ENCODE assay signal across 1 cellular context in the genomic region with DNA sequence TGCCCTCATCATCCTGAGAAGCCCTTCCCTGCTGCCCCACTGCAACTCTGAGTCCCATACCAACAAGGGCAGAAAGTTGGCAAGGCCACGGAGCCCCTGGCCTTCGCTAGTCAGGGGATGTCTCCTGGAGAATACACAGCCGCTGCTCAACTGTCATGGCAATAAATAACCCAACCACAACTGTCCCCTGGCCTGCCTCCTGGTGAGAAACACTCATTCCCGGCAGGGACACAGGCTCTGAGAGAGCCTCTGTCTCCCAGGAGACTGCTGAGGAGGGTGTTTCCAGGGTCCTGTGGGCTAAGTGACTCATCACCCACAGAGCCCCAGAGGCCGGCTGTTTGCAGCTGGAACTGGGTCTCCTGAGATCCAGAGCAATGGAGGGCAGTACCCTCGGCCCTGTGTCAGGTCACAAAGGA.
A peak's percentile ranks its signal among the peaks of the same experiment; 100 is the strongest.
TF ChIP-seq lines count a peak whose summit lies in the region.

No MANE protein-coding gene starts in this region.

TF ChIP-seq in K562, 482 proteins besides CTCF, POLR2A, EP300 and RAD21 (continued from another document and continues in another):
- TF ChIP-seq, protein P1, sequence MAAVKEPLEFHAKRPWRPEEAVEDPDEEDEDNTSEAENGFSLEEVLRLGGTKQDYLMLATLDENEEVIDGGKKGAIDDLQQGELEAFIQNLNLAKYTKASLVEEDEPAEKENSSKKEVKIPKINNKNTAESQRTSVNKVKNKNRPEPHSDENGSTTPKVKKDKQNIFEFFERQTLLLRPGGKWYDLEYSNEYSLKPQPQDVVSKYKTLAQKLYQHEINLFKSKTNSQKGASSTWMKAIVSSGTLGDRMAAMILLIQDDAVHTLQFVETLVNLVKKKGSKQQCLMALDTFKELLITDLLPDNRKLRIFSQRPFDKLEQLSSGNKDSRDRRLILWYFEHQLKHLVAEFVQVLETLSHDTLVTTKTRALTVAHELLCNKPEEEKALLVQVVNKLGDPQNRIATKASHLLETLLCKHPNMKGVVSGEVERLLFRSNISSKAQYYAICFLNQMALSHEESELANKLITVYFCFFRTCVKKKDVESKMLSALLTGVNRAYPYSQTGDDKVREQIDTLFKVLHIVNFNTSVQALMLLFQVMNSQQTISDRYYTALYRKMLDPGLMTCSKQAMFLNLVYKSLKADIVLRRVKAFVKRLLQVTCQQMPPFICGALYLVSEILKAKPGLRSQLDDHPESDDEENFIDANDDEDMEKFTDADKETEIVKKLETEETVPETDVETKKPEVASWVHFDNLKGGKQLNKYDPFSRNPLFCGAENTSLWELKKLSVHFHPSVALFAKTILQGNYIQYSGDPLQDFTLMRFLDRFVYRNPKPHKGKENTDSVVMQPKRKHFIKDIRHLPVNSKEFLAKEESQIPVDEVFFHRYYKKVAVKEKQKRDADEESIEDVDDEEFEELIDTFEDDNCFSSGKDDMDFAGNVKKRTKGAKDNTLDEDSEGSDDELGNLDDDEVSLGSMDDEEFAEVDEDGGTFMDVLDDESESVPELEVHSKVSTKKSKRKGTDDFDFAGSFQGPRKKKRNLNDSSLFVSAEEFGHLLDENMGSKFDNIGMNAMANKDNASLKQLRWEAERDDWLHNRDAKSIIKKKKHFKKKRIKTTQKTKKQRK (IDR thresholded peaks at IDR 0.05; ENCODE audit: borderline replicate concordance, low read depth, low read length): no peak
- TF ChIP-seq RNF2 (IDR thresholded peaks at IDR 0.05) (peak; percentile 33; the same call in 1 of the 2 replicates), ZNF184 (CRISPR knock-in tag; IDR thresholded peaks at IDR 0.05) (no peak), RUNX1 (IDR thresholded peaks at IDR 0.05; ENCODE audit: low read depth) (no peak), CBX1 (IDR thresholded peaks at IDR 0.05; ENCODE audit: low read depth) (no peak), TRIM28 (IDR thresholded peaks at IDR 0.05) (no peak), PCBP1 (IDR thresholded peaks at IDR 0.05; ENCODE audit: low read depth, low read length, poor library complexity, severe bottlenecking) (no peak), CBFB (CRISPR knock-in tag; IDR thresholded peaks at IDR 0.05) (peak; percentile 92), SMAD1 (IDR thresholded peaks at IDR 0.05; ENCODE audit: low read depth, low read length, partially characterized antibody) (no peak), MED1 (CRISPR knock-in tag; IDR thresholded peaks at IDR 0.05; ENCODE audit: borderline replicate concordance) (no peak), LEF1 (IDR thresholded peaks at IDR 0.05) (peak; percentile 56; the same call in 1 of the 2 replicates), ZNF12 (CRISPR knock-in tag; IDR thresholded peaks at IDR 0.05) (no peak), SMAD2 (IDR thresholded peaks at IDR 0.05; ENCODE audit: low read depth, low read length) (no peak), ZNF764 (CRISPR knock-in tag; IDR thresholded peaks at IDR 0.05; ENCODE audit: low read depth) (no peak), ZNF644 (tag; IDR thresholded peaks at IDR 0.05; ENCODE audit: low read depth) (no peak), CSDE1 (IDR thresholded peaks at IDR 0.05) (no peak), BRD9 (IDR thresholded peaks at IDR 0.05; ENCODE audit: low read depth, partially characterized antibody) (no peak), MEIS2 (IDR thresholded peaks at IDR 0.05; ENCODE audit: partially characterized antibody) (peak; percentile 98), PHF8 (IDR thresholded peaks at IDR 0.05; ENCODE audit: borderline replicate concordance, low read length) (no peak), RBFOX2 (IDR thresholded peaks at IDR 0.05; ENCODE audit: low read depth, low read length) (no peak), ZNF232 (CRISPR knock-in tag; IDR thresholded peaks at IDR 0.05) (no peak), SRSF1 (IDR thresholded peaks at IDR 0.05; ENCODE audit: low read depth, low read length) (no peak), RBM34 (IDR thresholded peaks at IDR 0.05; ENCODE audit: borderline replicate concordance, insufficient read depth, low read length) (no peak)
- TF ChIP-seq, protein P2, sequence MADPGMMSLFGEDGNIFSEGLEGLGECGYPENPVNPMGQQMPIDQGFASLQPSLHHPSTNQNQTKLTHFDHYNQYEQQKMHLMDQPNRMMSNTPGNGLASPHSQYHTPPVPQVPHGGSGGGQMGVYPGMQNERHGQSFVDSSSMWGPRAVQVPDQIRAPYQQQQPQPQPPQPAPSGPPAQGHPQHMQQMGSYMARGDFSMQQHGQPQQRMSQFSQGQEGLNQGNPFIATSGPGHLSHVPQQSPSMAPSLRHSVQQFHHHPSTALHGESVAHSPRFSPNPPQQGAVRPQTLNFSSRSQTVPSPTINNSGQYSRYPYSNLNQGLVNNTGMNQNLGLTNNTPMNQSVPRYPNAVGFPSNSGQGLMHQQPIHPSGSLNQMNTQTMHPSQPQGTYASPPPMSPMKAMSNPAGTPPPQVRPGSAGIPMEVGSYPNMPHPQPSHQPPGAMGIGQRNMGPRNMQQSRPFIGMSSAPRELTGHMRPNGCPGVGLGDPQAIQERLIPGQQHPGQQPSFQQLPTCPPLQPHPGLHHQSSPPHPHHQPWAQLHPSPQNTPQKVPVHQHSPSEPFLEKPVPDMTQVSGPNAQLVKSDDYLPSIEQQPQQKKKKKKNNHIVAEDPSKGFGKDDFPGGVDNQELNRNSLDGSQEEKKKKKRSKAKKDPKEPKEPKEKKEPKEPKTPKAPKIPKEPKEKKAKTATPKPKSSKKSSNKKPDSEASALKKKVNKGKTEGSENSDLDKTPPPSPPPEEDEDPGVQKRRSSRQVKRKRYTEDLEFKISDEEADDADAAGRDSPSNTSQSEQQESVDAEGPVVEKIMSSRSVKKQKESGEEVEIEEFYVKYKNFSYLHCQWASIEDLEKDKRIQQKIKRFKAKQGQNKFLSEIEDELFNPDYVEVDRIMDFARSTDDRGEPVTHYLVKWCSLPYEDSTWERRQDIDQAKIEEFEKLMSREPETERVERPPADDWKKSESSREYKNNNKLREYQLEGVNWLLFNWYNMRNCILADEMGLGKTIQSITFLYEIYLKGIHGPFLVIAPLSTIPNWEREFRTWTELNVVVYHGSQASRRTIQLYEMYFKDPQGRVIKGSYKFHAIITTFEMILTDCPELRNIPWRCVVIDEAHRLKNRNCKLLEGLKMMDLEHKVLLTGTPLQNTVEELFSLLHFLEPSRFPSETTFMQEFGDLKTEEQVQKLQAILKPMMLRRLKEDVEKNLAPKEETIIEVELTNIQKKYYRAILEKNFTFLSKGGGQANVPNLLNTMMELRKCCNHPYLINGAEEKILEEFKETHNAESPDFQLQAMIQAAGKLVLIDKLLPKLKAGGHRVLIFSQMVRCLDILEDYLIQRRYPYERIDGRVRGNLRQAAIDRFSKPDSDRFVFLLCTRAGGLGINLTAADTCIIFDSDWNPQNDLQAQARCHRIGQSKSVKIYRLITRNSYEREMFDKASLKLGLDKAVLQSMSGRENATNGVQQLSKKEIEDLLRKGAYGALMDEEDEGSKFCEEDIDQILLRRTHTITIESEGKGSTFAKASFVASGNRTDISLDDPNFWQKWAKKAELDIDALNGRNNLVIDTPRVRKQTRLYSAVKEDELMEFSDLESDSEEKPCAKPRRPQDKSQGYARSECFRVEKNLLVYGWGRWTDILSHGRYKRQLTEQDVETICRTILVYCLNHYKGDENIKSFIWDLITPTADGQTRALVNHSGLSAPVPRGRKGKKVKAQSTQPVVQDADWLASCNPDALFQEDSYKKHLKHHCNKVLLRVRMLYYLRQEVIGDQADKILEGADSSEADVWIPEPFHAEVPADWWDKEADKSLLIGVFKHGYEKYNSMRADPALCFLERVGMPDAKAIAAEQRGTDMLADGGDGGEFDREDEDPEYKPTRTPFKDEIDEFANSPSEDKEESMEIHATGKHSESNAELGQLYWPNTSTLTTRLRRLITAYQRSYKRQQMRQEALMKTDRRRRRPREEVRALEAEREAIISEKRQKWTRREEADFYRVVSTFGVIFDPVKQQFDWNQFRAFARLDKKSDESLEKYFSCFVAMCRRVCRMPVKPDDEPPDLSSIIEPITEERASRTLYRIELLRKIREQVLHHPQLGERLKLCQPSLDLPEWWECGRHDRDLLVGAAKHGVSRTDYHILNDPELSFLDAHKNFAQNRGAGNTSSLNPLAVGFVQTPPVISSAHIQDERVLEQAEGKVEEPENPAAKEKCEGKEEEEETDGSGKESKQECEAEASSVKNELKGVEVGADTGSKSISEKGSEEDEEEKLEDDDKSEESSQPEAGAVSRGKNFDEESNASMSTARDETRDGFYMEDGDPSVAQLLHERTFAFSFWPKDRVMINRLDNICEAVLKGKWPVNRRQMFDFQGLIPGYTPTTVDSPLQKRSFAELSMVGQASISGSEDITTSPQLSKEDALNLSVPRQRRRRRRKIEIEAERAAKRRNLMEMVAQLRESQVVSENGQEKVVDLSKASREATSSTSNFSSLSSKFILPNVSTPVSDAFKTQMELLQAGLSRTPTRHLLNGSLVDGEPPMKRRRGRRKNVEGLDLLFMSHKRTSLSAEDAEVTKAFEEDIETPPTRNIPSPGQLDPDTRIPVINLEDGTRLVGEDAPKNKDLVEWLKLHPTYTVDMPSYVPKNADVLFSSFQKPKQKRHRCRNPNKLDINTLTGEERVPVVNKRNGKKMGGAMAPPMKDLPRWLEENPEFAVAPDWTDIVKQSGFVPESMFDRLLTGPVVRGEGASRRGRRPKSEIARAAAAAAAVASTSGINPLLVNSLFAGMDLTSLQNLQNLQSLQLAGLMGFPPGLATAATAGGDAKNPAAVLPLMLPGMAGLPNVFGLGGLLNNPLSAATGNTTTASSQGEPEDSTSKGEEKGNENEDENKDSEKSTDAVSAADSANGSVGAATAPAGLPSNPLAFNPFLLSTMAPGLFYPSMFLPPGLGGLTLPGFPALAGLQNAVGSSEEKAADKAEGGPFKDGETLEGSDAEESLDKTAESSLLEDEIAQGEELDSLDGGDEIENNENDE (IDR thresholded peaks at IDR 0.05; ENCODE audit: low read depth, low read length): no peak
- TF ChIP-seq, protein P3, sequence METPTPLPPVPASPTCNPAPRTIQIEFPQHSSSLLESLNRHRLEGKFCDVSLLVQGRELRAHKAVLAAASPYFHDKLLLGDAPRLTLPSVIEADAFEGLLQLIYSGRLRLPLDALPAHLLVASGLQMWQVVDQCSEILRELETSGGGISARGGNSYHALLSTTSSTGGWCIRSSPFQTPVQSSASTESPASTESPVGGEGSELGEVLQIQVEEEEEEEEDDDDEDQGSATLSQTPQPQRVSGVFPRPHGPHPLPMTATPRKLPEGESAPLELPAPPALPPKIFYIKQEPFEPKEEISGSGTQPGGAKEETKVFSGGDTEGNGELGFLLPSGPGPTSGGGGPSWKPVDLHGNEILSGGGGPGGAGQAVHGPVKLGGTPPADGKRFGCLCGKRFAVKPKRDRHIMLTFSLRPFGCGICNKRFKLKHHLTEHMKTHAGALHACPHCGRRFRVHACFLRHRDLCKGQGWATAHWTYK (CRISPR knock-in tag; IDR thresholded peaks at IDR 0.05): no peak
- TF ChIP-seq, protein P4, sequence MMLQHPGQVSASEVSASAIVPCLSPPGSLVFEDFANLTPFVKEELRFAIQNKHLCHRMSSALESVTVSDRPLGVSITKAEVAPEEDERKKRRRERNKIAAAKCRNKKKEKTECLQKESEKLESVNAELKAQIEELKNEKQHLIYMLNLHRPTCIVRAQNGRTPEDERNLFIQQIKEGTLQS (IDR thresholded peaks at IDR 0.05): peak; percentile 82
- TF ChIP-seq, protein P4 (CRISPR knock-in tag; conservative IDR thresholded peaks at IDR 0.05): no peak
- TF ChIP-seq, protein P5, sequence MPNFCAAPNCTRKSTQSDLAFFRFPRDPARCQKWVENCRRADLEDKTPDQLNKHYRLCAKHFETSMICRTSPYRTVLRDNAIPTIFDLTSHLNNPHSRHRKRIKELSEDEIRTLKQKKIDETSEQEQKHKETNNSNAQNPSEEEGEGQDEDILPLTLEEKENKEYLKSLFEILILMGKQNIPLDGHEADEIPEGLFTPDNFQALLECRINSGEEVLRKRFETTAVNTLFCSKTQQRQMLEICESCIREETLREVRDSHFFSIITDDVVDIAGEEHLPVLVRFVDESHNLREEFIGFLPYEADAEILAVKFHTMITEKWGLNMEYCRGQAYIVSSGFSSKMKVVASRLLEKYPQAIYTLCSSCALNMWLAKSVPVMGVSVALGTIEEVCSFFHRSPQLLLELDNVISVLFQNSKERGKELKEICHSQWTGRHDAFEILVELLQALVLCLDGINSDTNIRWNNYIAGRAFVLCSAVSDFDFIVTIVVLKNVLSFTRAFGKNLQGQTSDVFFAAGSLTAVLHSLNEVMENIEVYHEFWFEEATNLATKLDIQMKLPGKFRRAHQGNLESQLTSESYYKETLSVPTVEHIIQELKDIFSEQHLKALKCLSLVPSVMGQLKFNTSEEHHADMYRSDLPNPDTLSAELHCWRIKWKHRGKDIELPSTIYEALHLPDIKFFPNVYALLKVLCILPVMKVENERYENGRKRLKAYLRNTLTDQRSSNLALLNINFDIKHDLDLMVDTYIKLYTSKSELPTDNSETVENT (CRISPR knock-in tag; IDR thresholded peaks at IDR 0.05): no peak
- TF ChIP-seq, protein P6, sequence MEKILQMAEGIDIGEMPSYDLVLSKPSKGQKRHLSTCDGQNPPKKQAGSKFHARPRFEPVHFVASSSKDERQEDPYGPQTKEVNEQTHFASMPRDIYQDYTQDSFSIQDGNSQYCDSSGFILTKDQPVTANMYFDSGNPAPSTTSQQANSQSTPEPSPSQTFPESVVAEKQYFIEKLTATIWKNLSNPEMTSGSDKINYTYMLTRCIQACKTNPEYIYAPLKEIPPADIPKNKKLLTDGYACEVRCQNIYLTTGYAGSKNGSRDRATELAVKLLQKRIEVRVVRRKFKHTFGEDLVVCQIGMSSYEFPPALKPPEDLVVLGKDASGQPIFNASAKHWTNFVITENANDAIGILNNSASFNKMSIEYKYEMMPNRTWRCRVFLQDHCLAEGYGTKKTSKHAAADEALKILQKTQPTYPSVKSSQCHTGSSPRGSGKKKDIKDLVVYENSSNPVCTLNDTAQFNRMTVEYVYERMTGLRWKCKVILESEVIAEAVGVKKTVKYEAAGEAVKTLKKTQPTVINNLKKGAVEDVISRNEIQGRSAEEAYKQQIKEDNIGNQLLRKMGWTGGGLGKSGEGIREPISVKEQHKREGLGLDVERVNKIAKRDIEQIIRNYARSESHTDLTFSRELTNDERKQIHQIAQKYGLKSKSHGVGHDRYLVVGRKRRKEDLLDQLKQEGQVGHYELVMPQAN (IDR thresholded peaks at IDR 0.05; ENCODE audit: borderline replicate concordance): no peak
- TF ChIP-seq, protein P7, sequence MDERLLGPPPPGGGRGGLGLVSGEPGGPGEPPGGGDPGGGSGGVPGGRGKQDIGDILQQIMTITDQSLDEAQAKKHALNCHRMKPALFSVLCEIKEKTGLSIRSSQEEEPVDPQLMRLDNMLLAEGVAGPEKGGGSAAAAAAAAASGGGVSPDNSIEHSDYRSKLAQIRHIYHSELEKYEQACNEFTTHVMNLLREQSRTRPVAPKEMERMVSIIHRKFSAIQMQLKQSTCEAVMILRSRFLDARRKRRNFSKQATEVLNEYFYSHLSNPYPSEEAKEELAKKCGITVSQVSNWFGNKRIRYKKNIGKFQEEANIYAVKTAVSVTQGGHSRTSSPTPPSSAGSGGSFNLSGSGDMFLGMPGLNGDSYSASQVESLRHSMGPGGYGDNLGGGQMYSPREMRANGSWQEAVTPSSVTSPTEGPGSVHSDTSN (CRISPR knock-in tag; IDR thresholded peaks at IDR 0.05; ENCODE audit: low read depth): peak; percentile 64
- TF ChIP-seq, protein P7 (tag; conservative IDR thresholded peaks at IDR 0.05; ENCODE audit: low read depth): peak; percentile 91
